Comparison of ENCODE assay signal across 24 cellular contexts in the genomic region with DNA sequence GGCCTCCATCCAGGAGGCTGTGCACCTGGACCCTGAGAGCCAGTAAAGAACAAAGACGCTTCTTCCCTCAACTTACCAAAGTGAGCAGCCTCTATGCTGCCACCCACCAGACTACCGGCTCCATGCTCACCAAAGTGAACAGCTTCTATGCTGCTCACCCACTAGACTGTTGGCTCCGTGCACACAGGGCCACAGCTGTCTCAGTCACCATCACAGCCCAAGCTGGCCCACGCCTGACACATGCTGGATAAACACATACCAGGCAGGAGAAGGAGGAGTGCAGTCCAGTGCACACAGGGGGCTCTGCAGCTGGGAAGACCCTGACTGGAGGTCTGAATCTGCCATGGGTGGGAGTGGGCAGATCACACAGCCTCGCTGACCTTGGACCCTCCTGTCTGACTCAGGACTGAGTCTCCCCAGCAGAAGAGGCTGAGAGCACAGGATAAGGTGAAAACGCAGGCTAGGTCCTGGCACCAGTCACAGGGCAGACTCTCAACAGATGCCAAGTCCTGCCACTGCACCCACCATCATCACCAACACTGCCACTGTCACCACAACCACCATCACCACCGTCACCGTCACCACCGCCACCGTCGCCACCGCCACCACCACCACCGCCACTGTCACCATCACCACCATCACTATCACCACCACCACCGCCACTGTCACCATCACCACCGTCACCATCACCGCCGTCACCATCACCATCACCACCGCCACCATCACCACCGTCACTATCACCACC.
DNase-seq lines count a peak whose midpoint lies in the region; ATAC-seq, FAIRE-seq and TF ChIP-seq lines count a peak whose summit lies in the region.
"Had no signal": no experiment of that assay in that cellular context is flagged by ENCODE, and none has a peak within 500 bp of the region (broad histone marks: within the 10 kb centered on the region; RNA-seq: fewer than 3 reads in every experiment).

No MANE protein-coding gene starts in this region.

- peaks cover 45% of the 10 kb centered on the region for H3K4me1 Mint-ChIP-seq in activated naive CD8-positive, alpha-beta T cell treated with anti-CD3 and anti-CD28 coated beads, Interleukin-2, amount 10 ng/mL, durations not matched to agents 7 days and 5 days
- peaks cover 31 to 63% (median 55%) of the 10 kb centered on the region in 7 donors for H3K4me1 Mint-ChIP-seq in naive thymus-derived CD4-positive, alpha-beta T cell

- no peaks in the 10 kb centered on the region for H3K79me2 ChIP-seq in HepG2 (ENCODE audit: insufficient read depth, low read length)

- peak overlapping the region; percentile 74 for H3K27ac Mint-ChIP-seq in activated naive CD8-positive, alpha-beta T cell treated with anti-CD3 and anti-CD28 coated beads, Interleukin-2, amount 10 ng/mL, durations not matched to agents 7 days and 5 days
- peak overlapping the region in 8 of 9 donors; percentile 10 to 93 (median 60) for H3K27ac Mint-ChIP-seq in naive thymus-derived CD4-positive, alpha-beta T cell
- H3K27ac Mint-ChIP-seq: endodermal cell had no signal

- H4K20me1 ChIP-seq in HepG2 (ENCODE audit: insufficient read depth, low read length), result no peaks in the 10 kb centered on the region

- no peak overlapping the region for H3K4me2 ChIP-seq in HepG2 (ENCODE audit: low read depth, low read length)
- H3K4me2 ChIP-seq: smooth muscle cell had no signal

- H3K9ac ChIP-seq in HepG2 (ENCODE audit: insufficient read depth, low read depth, low read length), result no peak overlapping the region

- FAIRE-seq in HepG2 (lab: Jason Lieb, UNC) (no peak), urothelium cell line (lab: Jason Lieb, UNC) (peak; percentile 100)
- FAIRE-seq: G401.6, GM12878 had no signal

- H3K9me3 Mint-ChIP-seq in activated naive CD8-positive, alpha-beta T cell treated with anti-CD3 and anti-CD28 coated beads, Interleukin-2, amount 10 ng/mL, durations not matched to agents 7 days and 5 days, result no peaks in the 10 kb centered on the region
- peaks cover 0 to 3% (median 0%) of the 10 kb centered on the region in 11 donors for H3K9me3 Mint-ChIP-seq in naive thymus-derived CD4-positive, alpha-beta T cell
- H3K9me3 Mint-ChIP-seq: endodermal cell had no signal

- intact Hi-C loops in HepG2 (cut with micrococcal nuclease; ENCODE audit: unreplicated experiment) (loop anchor here (10.0 kb wide), 1 partner anchor 53 kb away; no protein-coding TSS in a partner anchor), right lobe of liver (cut with DNase I) (no loop called here)
- intact Hi-C loops in naive thymus-derived CD4-positive, alpha-beta T cell (cut with micrococcal nuclease), result loop anchor here in 1 of 2 donors (5.0 to 10.0 kb wide), 4 partner anchors 35 to 437 kb away; no protein-coding TSS in a partner anchor

- no peak for TF ChIP-seq CTCF in HepG2 (CRISPR knock-in tag; IDR thresholded peaks at IDR 0.05)
- TF ChIP-seq CTCF in right lobe of liver (IDR thresholded peaks at IDR 0.05), result no peak
- TF ChIP-seq CTCF in WERI-Rb-1 (IDR thresholded peaks at IDR 0.05; ENCODE audit: low read depth, low read length), result no peak

- H3K36me3 ChIP-seq in HepG2 (replicated peaks in 1 of 2; ENCODE audit: control insufficient read depth in 1 of 2, insufficient read depth in 2 of 2, low read length in 2 of 2) (peaks cover 2 to 16% of the 10 kb centered on the region in 2 experiments; a peak in 2 of 5 replicates), right lobe of liver (no peaks in the 10 kb centered on the region), WERI-Rb-1 (peaks cover 8% of the 10 kb centered on the region)
- no peaks in the 10 kb centered on the region for H3K36me3 ChIP-seq in naive thymus-derived CD4-positive, alpha-beta T cell (ENCODE audit: control insufficient read depth in 2 of 3, insufficient read depth in 3 of 3, low read length in 3 of 3)
- H3K36me3 ChIP-seq: vagina had no signal

- no TSS peak for BruUV-seq in HepG2 (replicated peaks; lab: Mats Ljungman, UMichigan)

- POLR2A ChIA-PET in HepG2 (lab: Yijun Ruan, JAX), result no interaction called here
- POLR2A ChIA-PET in activated naive CD8-positive, alpha-beta T cell treated with anti-CD3 and anti-CD28 coated beads, Interleukin-2, amount 10 ng/mL, durations not matched to agents 7 days and 5 days (lab: Charles Lee), result no interaction called here
- POLR2A ChIA-PET in naive thymus-derived CD4-positive, alpha-beta T cell (lab: Charles Lee), result no interaction called here

- TF ChIP-seq POLR2A in HepG2 (IDR thresholded peaks at IDR 0.05; ENCODE audit: insufficient read depth in 1 of 2, low read depth in 2 of 2, low read length in 2 of 2) (no peak), right lobe of liver (IDR thresholded peaks at IDR 0.05) (no peak)

- ATAC-seq in HepG2 (no peak), right lobe of liver (no peak), GM21619 (IDR thresholded peaks at IDR 0.05; ENCODE audit: unreplicated experiment) (no peak), HG03520 (IDR thresholded peaks at IDR 0.05; ENCODE audit: unreplicated experiment) (no peak)
- no peak for ATAC-seq in activated naive CD8-positive, alpha-beta T cell treated with anti-CD3 and anti-CD28 coated beads, Interleukin-2, amount 10 ng/mL, durations not matched to agents 7 days and 5 days (ENCODE audit: low read depth)
- ATAC-seq in naive thymus-derived CD4-positive, alpha-beta T cell, result no peak
- ATAC-seq: left cardiac atrium had no signal

- H3K4me3 ChIP-seq in HepG2 (replicated peaks in 1 of 3; ENCODE audit: insufficient read depth in 1 of 3, low read depth in 2 of 3, low read length in 3 of 3), result no peak overlapping the region
- no peak overlapping the region for H3K4me3 ChIP-seq in right lobe of liver
- H3K4me3 ChIP-seq in naive thymus-derived CD4-positive, alpha-beta T cell (ENCODE audit: low read length), result no peak overlapping the region
- H3K4me3 ChIP-seq in WERI-Rb-1 (ENCODE audit: low read depth, low read length), result no peak overlapping the region
- H3K4me3 ChIP-seq: GM12878, smooth muscle cell, vagina had no signal

- DNase-seq in HepG2 (ENCODE audit: low spot score) (no peak), right lobe of liver (no peak), urothelium cell line (ENCODE audit: low spot score) (no peak), WERI-Rb-1 (no peak)
- DNase-seq in activated naive CD8-positive, alpha-beta T cell treated with anti-CD3 and anti-CD28 coated beads, Interleukin-2, amount 10 ng/mL, durations not matched to agents 7 days and 5 days, result no peak
- no peak for DNase-seq in naive thymus-derived CD4-positive, alpha-beta T cell
- DNase-seq: activated CD4-positive, alpha-beta T cell treated with anti-CD3 and anti-CD28 coated beads, Interleukin-2, amount 50 U/mL, for 1 hour; activated T-cell treated with anti-CD3 and anti-CD28 coated beads, Interleukin-2, amount 50 U/mL, for 48 hours; amniotic stem cell; Caco-2; cerebellar nuclear complex; endodermal cell; left cardiac atrium; NCI-H146; NCI-H446; SHP77 treated with DMSO at 0.1 percent for 48 hours; stimulated activated naive CD4-positive, alpha-beta T cell; T-helper 9 cell had no signal

- H3K27me3 ChIP-seq in HepG2 (ENCODE audit: control insufficient read depth in 1 of 2, insufficient read depth in 2 of 2, low read length in 2 of 2) (no peaks in the 10 kb centered on the region), right lobe of liver (no peaks in the 10 kb centered on the region), WERI-Rb-1 (ENCODE audit: insufficient read depth, low read depth, severe bottlenecking) (no peaks in the 10 kb centered on the region)
- no peaks in the 10 kb centered on the region for H3K27me3 ChIP-seq in naive thymus-derived CD4-positive, alpha-beta T cell (ENCODE audit: control insufficient read depth in 2 of 2, insufficient read depth in 2 of 2, low read length in 2 of 2)
- H3K27me3 ChIP-seq: vagina had no signal

- H3K27ac ChIP-seq in HepG2 (ENCODE audit: extremely low read length, insufficient read depth, low read length) (no peak overlapping the region), right lobe of liver (no peak overlapping the region), WERI-Rb-1 (no peak overlapping the region)
- no peak overlapping the region for H3K27ac ChIP-seq in naive thymus-derived CD4-positive, alpha-beta T cell (ENCODE audit: low read depth, low read length)
- H3K27ac ChIP-seq: vagina had no signal

- TF ChIP-seq EP300 in HepG2 (IDR thresholded peaks at IDR 0.05; ENCODE audit: low read depth in 2 of 2, low read length in 2 of 2) (no peak), HepG2 (CRISPR knock-in tag; IDR thresholded peaks at IDR 0.05; ENCODE audit: borderline replicate concordance) (no peak)

- H3K27me3 Mint-ChIP-seq in activated naive CD8-positive, alpha-beta T cell treated with anti-CD3 and anti-CD28 coated beads, Interleukin-2, amount 10 ng/mL, durations not matched to agents 7 days and 5 days, result peaks cover 1% of the 10 kb centered on the region
- no peaks in the 10 kb centered on the region for H3K27me3 Mint-ChIP-seq in naive thymus-derived CD4-positive, alpha-beta T cell

- TF ChIP-seq RAD21 in HepG2 (CRISPR knock-in tag; IDR thresholded peaks at IDR 0.05), result no peak

- in situ Hi-C loops in HepG2 (cut with HindIII; ENCODE audit: extremely low pct_ligation_motif_present, low pct_unique_long_range_greater_than_20kb), result loop anchor here (5.0 kb wide), 1 partner anchor 105 kb away; no protein-coding TSS in a partner anchor

- WGBS in HepG2 (ENCODE audit: low lambda C conversion rate), result 89% methylated on average over 14 of the region's 19 CpGs
- 71% methylated on average over 13 of the region's 19 CpGs for WGBS in right lobe of liver (ENCODE audit: insufficient coverage, low coverage, low lambda C conversion rate, missing lambda C conversion rate)

- no peak overlapping the region for H3K4me3 Mint-ChIP-seq in activated naive CD8-positive, alpha-beta T cell treated with anti-CD3 and anti-CD28 coated beads, Interleukin-2, amount 10 ng/mL, durations not matched to agents 7 days and 5 days
- H3K4me3 Mint-ChIP-seq in naive thymus-derived CD4-positive, alpha-beta T cell, result peak overlapping the region in 3 of 10 donors; percentile 6 to 62 (median 37)
- H3K4me3 Mint-ChIP-seq: endodermal cell had no signal

- H3K9me3 ChIP-seq in HepG2 (ENCODE audit: low read length) (no peaks in the 10 kb centered on the region), right lobe of liver (no peaks in the 10 kb centered on the region), WERI-Rb-1 (ENCODE audit: severe bottlenecking) (no peaks in the 10 kb centered on the region)
- H3K9me3 ChIP-seq in naive thymus-derived CD4-positive, alpha-beta T cell (ENCODE audit: control insufficient read depth in 2 of 3, low read length in 3 of 3), result no peaks in the 10 kb centered on the region
- H3K9me3 ChIP-seq: Caco-2, vagina had no signal

- CTCF ChIA-PET in HepG2 (lab: Yijun Ruan, JAX; ENCODE audit: low intra/inter-chr PET ratio, low total read pairs), result no interaction called here
- CTCF ChIA-PET in naive thymus-derived CD4-positive, alpha-beta T cell (lab: Charles Lee), result interaction anchor here (0.6 kb wide), 1 partner anchor 250 kb away, joined by 3 read pairs; no protein-coding TSS in a partner anchor

- no peak overlapping the region for H2AFZ ChIP-seq in HepG2 (ENCODE audit: low read length)

- peaks cover 11% of the 10 kb centered on the region for H3K36me3 Mint-ChIP-seq in activated naive CD8-positive, alpha-beta T cell treated with anti-CD3 and anti-CD28 coated beads, Interleukin-2, amount 10 ng/mL, durations not matched to agents 7 days and 5 days
- H3K36me3 Mint-ChIP-seq in naive thymus-derived CD4-positive, alpha-beta T cell, result peaks cover 0 to 6% (median 0%) of the 10 kb centered on the region in 5 donors

- H3K4me1 ChIP-seq in HepG2 (ENCODE audit: insufficient read depth, low read length), result peaks cover 20% of the 10 kb centered on the region
- H3K4me1 ChIP-seq in right lobe of liver, result no peaks in the 10 kb centered on the region
- peaks cover 12 to 47% of the 10 kb centered on the region in 2 donors for H3K4me1 ChIP-seq in naive thymus-derived CD4-positive, alpha-beta T cell (ENCODE audit: control insufficient read depth in 2 of 2, insufficient read depth in 2 of 2, low read length in 2 of 2)
- H3K4me1 ChIP-seq: Caco-2 had no signal
